Comparison of ENCODE assay signal across 1 cellular context in the genomic region with DNA sequence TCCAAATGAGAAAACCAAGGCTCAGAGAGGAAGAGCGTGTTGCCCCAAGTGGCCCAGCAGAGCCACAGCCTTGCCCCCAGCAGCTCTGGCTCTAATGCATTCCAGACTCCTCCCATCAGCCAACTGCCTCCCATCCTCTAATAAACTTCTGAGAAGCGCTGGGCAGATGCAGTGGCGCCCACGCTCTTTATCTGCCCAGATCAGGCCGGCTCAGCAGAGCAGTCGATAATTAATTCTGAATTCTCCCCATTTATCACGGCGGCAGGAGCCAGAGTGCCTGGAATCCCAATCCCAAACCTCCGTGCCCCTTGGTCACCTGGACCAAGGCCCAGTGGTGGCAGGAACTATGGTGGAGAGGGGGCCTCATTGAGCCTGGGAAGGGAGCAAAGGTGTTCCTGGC.
TF ChIP-seq lines count a peak whose summit lies in the region.

No MANE protein-coding gene starts in this region.

TF ChIP-seq in SK-N-SH, 30 proteins besides CTCF, POLR2A, EP300 and RAD21 (continued from another document):
- TF ChIP-seq RFX5 (IDR thresholded peaks at IDR 0.05; ENCODE audit: low read length) (0 out of 2 replicates have a peak, but pooled peaks have one; percentile 14), FOXJ3 (CRISPR knock-in tag; IDR thresholded peaks at IDR 0.05) (peak; percentile 61; the same call in 1 of the 2 replicates), EZH2phosphoT487 (IDR thresholded peaks at IDR 0.05; ENCODE audit: borderline replicate concordance, low read depth) (no peak)
